In the genomic region with DNA sequence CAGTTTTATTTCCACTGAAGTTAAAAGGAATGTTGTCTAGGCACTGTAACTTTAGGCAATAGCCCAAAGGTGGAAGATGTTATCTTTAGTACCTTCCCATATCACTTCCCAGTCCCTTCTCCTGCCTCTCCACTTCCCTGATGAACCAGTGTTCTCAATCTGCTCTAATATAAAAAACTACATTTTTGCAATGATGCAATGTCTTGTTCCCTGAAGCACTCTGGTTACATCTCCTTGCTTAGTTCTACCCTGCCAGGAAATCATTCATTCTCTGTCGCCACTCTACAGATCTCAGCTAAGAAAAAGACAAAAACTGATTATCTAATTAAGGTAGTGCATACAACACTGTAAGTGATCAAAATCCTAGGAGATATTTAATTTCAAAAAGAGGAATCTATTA, we compare ENCODE assay signal across 18 cellular contexts.
"Had no signal": no experiment of that assay in that cellular context is flagged by ENCODE, and none has a peak within 500 bp of the region (broad histone marks: within the 10 kb centered on the region; RNA-seq: fewer than 3 reads in every experiment).

No MANE protein-coding gene starts in this region.

- H3K4me1 Mint-ChIP-seq: immature natural killer cell had no signal

- ATAC-seq: esophagus mucosa, left cardiac atrium, lower lobe of right lung had no signal

- H3K4me1 ChIP-seq: colonic mucosa, left ventricle myocardium inferior, lower lobe of right lung, right atrium auricular region had no signal

- H3K27ac Mint-ChIP-seq: immature natural killer cell, memory B cell, naive B cell, type B pancreatic cell had no signal

- H3K27me3 ChIP-seq: colonic mucosa, ovary, right atrium auricular region, sigmoid colon had no signal

- H3K36me3 ChIP-seq: colonic mucosa, ovary had no signal

- H3K4me3 ChIP-seq: colonic mucosa, left ventricle myocardium inferior, lower lobe of right lung, ovary, right atrium auricular region, sigmoid colon, skin epidermis had no signal

- H3K27me3 Mint-ChIP-seq: memory B cell, naive B cell, type B pancreatic cell had no signal

- H3K27ac ChIP-seq: colonic mucosa, left ventricle myocardium inferior, lower lobe of right lung, ovary, right atrium auricular region, sigmoid colon, skin epidermis had no signal

- H3K4me3 Mint-ChIP-seq: immature natural killer cell, memory B cell, naive B cell, type B pancreatic cell had no signal

- DNase-seq: cerebellar nuclear complex; colonic mucosa; effector CD8-positive, alpha-beta T cell; foreskin fibroblast; immature natural killer cell; kidney; left cardiac atrium; left ventricle myocardium inferior; lower lobe of right lung; naive B cell; ovary; sigmoid colon; stimulated activated naive CD4-positive, alpha-beta T cell had no signal

- H3K9me3 ChIP-seq: colonic mucosa, ovary had no signal
